24 cellular contexts compared by ENCODE assay signal in the genomic region with DNA sequence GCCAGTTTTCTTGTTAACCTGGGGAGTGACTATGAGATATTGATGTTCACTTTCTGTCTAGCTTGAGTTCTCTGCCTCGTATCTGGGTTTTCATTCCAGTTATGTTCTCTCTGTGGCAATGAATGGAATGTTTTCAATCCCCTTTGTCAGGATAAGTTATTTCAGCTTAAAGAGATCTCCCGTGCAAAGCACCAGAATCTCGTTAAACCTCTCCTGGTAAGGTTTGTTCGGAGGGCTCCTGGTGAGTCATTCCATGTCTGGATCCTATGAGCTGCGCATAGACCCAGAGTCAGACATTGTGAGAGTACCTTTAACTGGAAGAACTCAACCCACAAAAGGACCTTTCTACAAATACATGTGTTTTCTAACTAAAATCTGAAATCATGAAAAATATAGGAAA. TPM values are rescaled to one million over a fixed set of nuclear protein-coding genes. Genes with fewer than 3 reads are reported as not detected.
DNase-seq lines count a peak whose midpoint lies in the region; ATAC-seq and TF ChIP-seq lines count a peak whose summit lies in the region.
"Had no signal": no experiment of that assay in that cellular context is flagged by ENCODE, and none has a peak within 500 bp of the region (broad histone marks: within the 10 kb centered on the region; RNA-seq: fewer than 3 reads in every experiment).

No MANE protein-coding gene starts in this region.

- H3K4me3 ChIP-seq in choroid plexus epithelial cell (ENCODE audit: low read depth, low read length) (no peak overlapping the region), mesodermal cell (ENCODE audit: extremely low read depth, insufficient read depth, low read length, poor library complexity, severe bottlenecking) (no peak overlapping the region)
- H3K4me3 ChIP-seq: lung, thoracic aorta had no signal

- H3K9me3 ChIP-seq in mesodermal cell (ENCODE audit: control insufficient read depth, low read length) = no peaks in the 10 kb centered on the region
- H3K9me3 ChIP-seq: thoracic aorta had no signal

- ATAC-seq in GM21737 (IDR thresholded peaks at IDR 0.05; ENCODE audit: unreplicated experiment) (no peak), GM21515 (IDR thresholded peaks at IDR 0.05; ENCODE audit: unreplicated experiment) (no peak), HG03135 (IDR thresholded peaks at IDR 0.05; ENCODE audit: unreplicated experiment) (no peak)
- ATAC-seq: activated CD4-positive, CD25-positive, alpha-beta regulatory T cell treated with anti-CD3 and anti-CD28 coated beads, Interleukin-2, amount 50 U/mL, for 24 hours; activated T-helper 17 cell treated with anti-CD3 and anti-CD28 coated beads, Interleukin-2, amount 50 U/mL, for 72 hours; stimulated activated naive CD8-positive, alpha-beta T cell treated with anti-CD3 and anti-CD28 coated beads, Interleukin-15, Interleukin-2, amounts not matched to agents 100 U/mL and 50 U/mL, for 24 hours; T-cell had no signal

- TF ChIP-seq CTCF in choroid plexus epithelial cell (conservative IDR thresholded peaks at IDR 0.05; ENCODE audit: low read depth, low read length) = no peak

- peaks cover 15% of the 10 kb centered on the region for H3K36me3 ChIP-seq in mesodermal cell (ENCODE audit: control insufficient read depth, insufficient read depth, low read length)
- H3K36me3 ChIP-seq: thoracic aorta had no signal

- peak overlapping the region; percentile 86 for H3K27ac ChIP-seq in mesodermal cell (ENCODE audit: low read depth, low read length, severe bottlenecking)
- H3K27ac ChIP-seq: thoracic aorta had no signal

- H3K4me1 ChIP-seq in mesodermal cell (ENCODE audit: control insufficient read depth, insufficient read depth, low read length, poor library complexity, severe bottlenecking) = peaks cover 23% of the 10 kb centered on the region

- DNase-seq in A172 (ENCODE audit: low spot score) (peak; percentile 37), NCI-H226 (peak; percentile 89), choroid plexus epithelial cell (ENCODE audit: low read depth) (peak; percentile 87), NCI-H446 (lab: John Stamatoyannopoulos, UW) (no peak)
- DNase-seq: 8988T; activated CD4-positive, alpha-beta memory T cell treated with anti-CD3 and anti-CD28 coated beads for 36 hours; activated CD8-positive, alpha-beta memory T cell treated with anti-CD3 and anti-CD28 coated beads, Interleukin-2, amount 50 U/mL, for 48 hours; CD4-positive, CD25-positive, alpha-beta regulatory T cell; H7; head of caudate nucleus; IMR-90; NCI-H1092 treated with DMSO at 0.1 percent for 48 hours; NCI-H2029 treated with DMSO at 0.1 percent for 48 hours; NCI-H69; stimulated activated naive CD8-positive, alpha-beta T cell treated with anti-CD3 and anti-CD28 coated beads, Interleukin-15, Interleukin-2, amounts not matched to agents 100 U/mL and 50 U/mL, for 24 hours; T-cell had no signal

- WGBS in mesodermal cell (ENCODE audit: insufficient coverage in 2 of 2), 2 experiments = 42 to 50% methylated on average over 3 to 4 of the region's 5 CpGs

RNA-seq across cellular contexts. Expression of a gene that starts 51.0 kb away (rescaled TPM):
- total RNA-seq in A172 (2014; rRNA removed; shearing (Covaris generic)) = 0.05 and 0.22 TPM in 2 replicates
- 365 TPM for polyA plus RNA-seq in mesodermal cell (2013, experiment 1 of 2)
- 313 TPM for polyA plus RNA-seq in mesodermal cell (2013, experiment 2 of 2)
- total RNA-seq: activated CD4-positive, alpha-beta memory T cell treated with anti-CD3 and anti-CD28 coated beads for 36 hours; activated T-helper 17 cell treated with anti-CD3 and anti-CD28 coated beads, Interleukin-2, amount 50 U/mL, for 72 hours; CD4-positive, CD25-positive, alpha-beta regulatory T cell; IMR-90 had no signal
- polyA plus RNA-seq: CD4-positive, CD25-positive, alpha-beta regulatory T cell; IMR-90 had no signal

Comparison
In these comparisons a context has a peak if more than half of its experiments do, and no peak if none do; other contexts are left out.
1. DNase-seq: peak in A172 (single experiment), NCI-H226 (single experiment) and choroid plexus epithelial cell (single experiment); none in NCI-H446 (0 of 2).